Comparison of ENCODE assay signal across 1 cellular context in the genomic region with DNA sequence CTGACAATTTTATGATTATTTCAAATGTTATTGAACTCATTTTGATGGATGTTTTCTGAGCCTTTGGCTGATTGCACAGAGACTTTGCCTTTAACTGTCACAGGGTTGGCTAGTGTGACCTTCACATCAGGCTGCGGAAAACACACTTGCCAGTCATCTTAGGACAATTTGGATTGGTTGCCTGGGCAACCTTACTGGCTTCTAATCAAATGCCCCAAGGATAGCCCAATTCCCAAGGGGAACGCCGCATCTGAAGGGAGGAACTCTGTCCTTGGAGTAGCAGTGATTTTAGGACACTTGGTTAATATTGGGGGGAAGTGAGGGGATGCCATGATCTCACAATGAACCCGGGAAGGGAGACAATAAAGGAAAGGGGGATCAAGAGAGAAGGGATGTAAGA.
TF ChIP-seq lines count a peak whose summit lies in the region.

No MANE protein-coding gene starts in this region.

TF ChIP-seq in K562, 482 proteins besides CTCF, POLR2A, EP300 and RAD21:
- TF ChIP-seq SAFB2 (IDR thresholded peaks at IDR 0.05; ENCODE audit: borderline replicate concordance, low read depth, low read length, severe bottlenecking) (no peak), RFX1 (IDR thresholded peaks at IDR 0.05) (0 out of 2 replicates have a peak, but pooled peaks have one; percentile 17), GTF2A2 (tag; IDR thresholded peaks at IDR 0.05) (no peak), PHF8 (IDR thresholded peaks at IDR 0.05; ENCODE audit: borderline replicate concordance, low read length) (no peak), HINFP (tag; conservative IDR thresholded peaks at IDR 0.05; ENCODE audit: low read depth) (no peak)
